In genomic region chr17:67449065-67449464, GRCh38 we compare ENCODE assay signal across 1 cellular context.
TF ChIP-seq lines count a peak whose summit lies in the region.

No MANE protein-coding gene starts in this region.

TF ChIP-seq in WTC11, 78 proteins besides CTCF, POLR2A, EP300 and RAD21 (continued from another document):
- TF ChIP-seq ETV6 (CRISPR knock-in tag; IDR thresholded peaks at IDR 0.05) (no peak), NFYB (CRISPR knock-in tag; conservative IDR thresholded peaks at IDR 0.05; ENCODE audit: low read depth) (no peak), NFATC4 (CRISPR knock-in tag; IDR thresholded peaks at IDR 0.05) (no peak), GTF2I (CRISPR knock-in tag; conservative IDR thresholded peaks at IDR 0.05) (no peak), ZNF232 (CRISPR knock-in tag; IDR thresholded peaks at IDR 0.05) (no peak), CDX4 (CRISPR knock-in tag; IDR thresholded peaks at IDR 0.05; ENCODE audit: borderline replicate concordance) (no peak), GRHL2 (CRISPR knock-in tag; IDR thresholded peaks at IDR 0.05; ENCODE audit: insufficient replicate concordance, severe bottlenecking) (no peak), ZNF423 (CRISPR knock-in tag; IDR thresholded peaks at IDR 0.05) (no peak), TEAD1 (CRISPR knock-in tag; IDR thresholded peaks at IDR 0.05) (no peak), RELA (CRISPR knock-in tag; IDR thresholded peaks at IDR 0.05; ENCODE audit: borderline replicate concordance) (no peak)
- TF ChIP-seq, protein P1, sequence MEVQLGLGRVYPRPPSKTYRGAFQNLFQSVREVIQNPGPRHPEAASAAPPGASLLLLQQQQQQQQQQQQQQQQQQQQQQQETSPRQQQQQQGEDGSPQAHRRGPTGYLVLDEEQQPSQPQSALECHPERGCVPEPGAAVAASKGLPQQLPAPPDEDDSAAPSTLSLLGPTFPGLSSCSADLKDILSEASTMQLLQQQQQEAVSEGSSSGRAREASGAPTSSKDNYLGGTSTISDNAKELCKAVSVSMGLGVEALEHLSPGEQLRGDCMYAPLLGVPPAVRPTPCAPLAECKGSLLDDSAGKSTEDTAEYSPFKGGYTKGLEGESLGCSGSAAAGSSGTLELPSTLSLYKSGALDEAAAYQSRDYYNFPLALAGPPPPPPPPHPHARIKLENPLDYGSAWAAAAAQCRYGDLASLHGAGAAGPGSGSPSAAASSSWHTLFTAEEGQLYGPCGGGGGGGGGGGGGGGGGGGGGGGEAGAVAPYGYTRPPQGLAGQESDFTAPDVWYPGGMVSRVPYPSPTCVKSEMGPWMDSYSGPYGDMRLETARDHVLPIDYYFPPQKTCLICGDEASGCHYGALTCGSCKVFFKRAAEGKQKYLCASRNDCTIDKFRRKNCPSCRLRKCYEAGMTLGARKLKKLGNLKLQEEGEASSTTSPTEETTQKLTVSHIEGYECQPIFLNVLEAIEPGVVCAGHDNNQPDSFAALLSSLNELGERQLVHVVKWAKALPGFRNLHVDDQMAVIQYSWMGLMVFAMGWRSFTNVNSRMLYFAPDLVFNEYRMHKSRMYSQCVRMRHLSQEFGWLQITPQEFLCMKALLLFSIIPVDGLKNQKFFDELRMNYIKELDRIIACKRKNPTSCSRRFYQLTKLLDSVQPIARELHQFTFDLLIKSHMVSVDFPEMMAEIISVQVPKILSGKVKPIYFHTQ (CRISPR knock-in tag; IDR thresholded peaks at IDR 0.05), result no peak
- TF ChIP-seq, protein P2, sequence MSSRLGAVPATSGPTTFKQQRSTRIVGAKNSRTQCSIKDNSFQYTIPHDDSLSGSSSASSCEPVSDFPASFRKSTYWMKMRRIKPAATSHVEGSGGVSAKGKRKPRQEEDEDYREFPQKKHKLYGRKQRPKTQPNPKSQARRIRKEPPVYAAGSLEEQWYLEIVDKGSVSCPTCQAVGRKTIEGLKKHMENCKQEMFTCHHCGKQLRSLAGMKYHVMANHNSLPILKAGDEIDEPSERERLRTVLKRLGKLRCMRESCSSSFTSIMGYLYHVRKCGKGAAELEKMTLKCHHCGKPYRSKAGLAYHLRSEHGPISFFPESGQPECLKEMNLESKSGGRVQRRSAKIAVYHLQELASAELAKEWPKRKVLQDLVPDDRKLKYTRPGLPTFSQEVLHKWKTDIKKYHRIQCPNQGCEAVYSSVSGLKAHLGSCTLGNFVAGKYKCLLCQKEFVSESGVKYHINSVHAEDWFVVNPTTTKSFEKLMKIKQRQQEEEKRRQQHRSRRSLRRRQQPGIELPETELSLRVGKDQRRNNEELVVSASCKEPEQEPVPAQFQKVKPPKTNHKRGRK (CRISPR knock-in tag; IDR thresholded peaks at IDR 0.05; ENCODE audit: borderline replicate concordance), result no peak
